ENCODE assay signal across 31 cellular contexts in genomic region chr11:134754823-134755198, GRCh38.
"Had no signal": no experiment of that assay in that cellular context is flagged by ENCODE, and none has a peak within 500 bp of the region (broad histone marks: within the 10 kb centered on the region; RNA-seq: fewer than 3 reads in every experiment).

No MANE protein-coding gene starts in this region.

- H3K36me3 ChIP-seq: adrenal gland, breast epithelium, WERI-Rb-1 had no signal

- H3K9me3 Mint-ChIP-seq: activated CD4-positive, alpha-beta T cell treated with anti-CD3 and anti-CD28 coated beads, Interleukin-2, amount 10 ng/mL, durations not matched to agents 24 days and 14 days; activated CD8-positive, alpha-beta T cell treated with anti-CD3 and anti-CD28 coated beads for 36 hours; activated naive CD4-positive, alpha-beta T cell treated with anti-CD3 and anti-CD28 coated beads for 36 hours; activated naive CD4-positive, alpha-beta T cell treated with anti-CD3 and anti-CD28 coated beads, Interleukin-2, amount 50 U/mL, for 72 hours; activated T-cell treated with anti-CD3 and anti-CD28 coated beads, Interleukin-2, amount 50 U/mL, for 4 hours; activated T-helper 1 cell treated with anti-CD3 and anti-CD28 coated beads, Interleukin-12 subunit alpha, Interleukin-12 subunit beta, Interleukin-2, Interleukin-4 antibody, amounts not matched to agents 30 ng/mL and 10 ng/mL and 1 ng/mL, durations not matched to agents 14 hours and 24 hours and 36 hours; T-cell had no signal

- H3K27me3 Mint-ChIP-seq: activated CD4-positive, alpha-beta T cell treated with anti-CD3 and anti-CD28 coated beads, Interleukin-2, amount 10 ng/mL, durations not matched to agents 24 days and 14 days; activated CD8-positive, alpha-beta T cell treated with anti-CD3 and anti-CD28 coated beads for 36 hours had no signal

- H3K4me1 Mint-ChIP-seq: activated CD4-positive, alpha-beta T cell treated with anti-CD3 and anti-CD28 coated beads, Interleukin-2, amount 10 ng/mL, durations not matched to agents 24 days and 14 days; T-cell had no signal

- H3K36me3 Mint-ChIP-seq: activated naive CD4-positive, alpha-beta T cell treated with anti-CD3 and anti-CD28 coated beads, Interleukin-2, amount 50 U/mL, for 72 hours; T-cell had no signal

- DNase-seq: activated CD4-positive, alpha-beta T cell treated with anti-CD3 and anti-CD28 coated beads, Interleukin-2, amount 10 ng/mL, durations not matched to agents 24 days and 14 days; activated CD4-positive, alpha-beta T cell treated with anti-CD3 and anti-CD28 coated beads, Interleukin-2, amount 50 U/mL, for 4 hours; activated CD8-positive, alpha-beta T cell treated with anti-CD3 and anti-CD28 coated beads for 36 hours; activated gamma-delta T cell treated with Interleukin-2 at 50 U/mL for 16 hours; activated naive CD4-positive, alpha-beta T cell treated with anti-CD3 and anti-CD28 coated beads for 36 hours; activated T-cell treated with anti-CD3 and anti-CD28 coated beads for 4 hours; activated T-cell treated with anti-CD3 and anti-CD28 coated beads, Interleukin-2, amount 50 U/mL, for 4 hours; body of pancreas; KG1; MM.1S; MV-4-11; NCI-H1092; NCI-H1436 treated with DMSO at 0.1 percent for 48 hours; NCI-H1694 treated with DMSO at 0.1 percent for 48 hours; NCI-H2029; NCI-H345; NCI-H524 treated with DMSO at 0.1 percent for 48 hours; NK-92 treated with Interleukin-12 subunit alpha and Interleukin-12 subunit beta, amount 100 ng/mL, for 24 hours; PC-3; SIG-M5; T-helper 17 cell; T-helper 9 cell; WERI-Rb-1 had no signal

- ATAC-seq: activated CD8-positive, alpha-beta T cell treated with anti-CD3 and anti-CD28 coated beads for 36 hours; activated naive CD4-positive, alpha-beta T cell treated with anti-CD3 and anti-CD28 coated beads, Interleukin-2, amount 50 U/mL, for 72 hours; activated T-cell treated with anti-CD3 and anti-CD28 coated beads, Interleukin-2, amount 50 U/mL, for 4 hours; body of pancreas; PC-3; Right ventricle myocardium inferior; SK-N-SH treated with all-trans-retinoic acid at 6 μM for 48 hours; T-cell; T-helper 17 cell had no signal

- H3K27ac Mint-ChIP-seq: activated CD4-positive, alpha-beta T cell treated with anti-CD3 and anti-CD28 coated beads, Interleukin-2, amount 10 ng/mL, durations not matched to agents 24 days and 14 days; activated CD8-positive, alpha-beta T cell treated with anti-CD3 and anti-CD28 coated beads for 36 hours; activated naive CD4-positive, alpha-beta T cell treated with anti-CD3 and anti-CD28 coated beads for 36 hours; activated naive CD4-positive, alpha-beta T cell treated with anti-CD3 and anti-CD28 coated beads, Interleukin-2, amount 50 U/mL, for 72 hours; activated T-helper 1 cell treated with anti-CD3 and anti-CD28 coated beads, Interleukin-12 subunit alpha, Interleukin-12 subunit beta, Interleukin-2, Interleukin-4 antibody, amounts not matched to agents 30 ng/mL and 10 ng/mL and 1 ng/mL, durations not matched to agents 14 hours and 24 hours and 36 hours; T-cell had no signal

- H3K9me3 ChIP-seq: adrenal gland, body of pancreas, breast epithelium had no signal

- H3K27me3 ChIP-seq: adrenal gland, body of pancreas had no signal

- H3K27ac ChIP-seq: adrenal gland, body of pancreas, breast epithelium, RWPE1, WERI-Rb-1 had no signal

- H3K4me3 ChIP-seq: adrenal gland, body of pancreas, breast epithelium had no signal

- H3K4me3 Mint-ChIP-seq: activated CD4-positive, alpha-beta T cell treated with anti-CD3 and anti-CD28 coated beads, Interleukin-2, amount 10 ng/mL, durations not matched to agents 24 days and 14 days; activated CD8-positive, alpha-beta T cell treated with anti-CD3 and anti-CD28 coated beads for 36 hours; activated naive CD4-positive, alpha-beta T cell treated with anti-CD3 and anti-CD28 coated beads for 36 hours; activated T-cell treated with anti-CD3 and anti-CD28 coated beads, Interleukin-2, amount 50 U/mL, for 4 hours; activated T-helper 1 cell treated with anti-CD3 and anti-CD28 coated beads, Interleukin-12 subunit alpha, Interleukin-12 subunit beta, Interleukin-2, Interleukin-4 antibody, amounts not matched to agents 30 ng/mL and 10 ng/mL and 1 ng/mL, durations not matched to agents 14 hours and 24 hours and 36 hours; T-cell; T-helper 17 cell had no signal

- H3K4me1 ChIP-seq: adrenal gland, body of pancreas, breast epithelium had no signal
